24 cellular contexts compared by ENCODE assay signal in genomic region chr6:3439961-3440360, GRCh38. TPM values are rescaled to one million over a fixed set of nuclear protein-coding genes. Genes with fewer than 3 reads are reported as not detected.
DNase-seq lines count a peak whose midpoint lies in the region; ATAC-seq and TF ChIP-seq lines count a peak whose summit lies in the region.
"Had no signal": no experiment of that assay in that cellular context is flagged by ENCODE, and none has a peak within 500 bp of the region (broad histone marks: within the 10 kb centered on the region; RNA-seq: fewer than 3 reads in every experiment).

No MANE protein-coding gene starts in this region.

- no peak overlapping the region for H3K4me3 ChIP-seq in trophoblast cell (ENCODE audit: low read depth, low read length)
- H3K4me3 ChIP-seq: PC-9, SJCRH30 had no signal

- no peak overlapping the region for H3K4me2 ChIP-seq in trophoblast cell (ENCODE audit: low read length)
- H3K4me2 ChIP-seq: PC-9 had no signal

- no peak overlapping the region for H3K4me3 Mint-ChIP-seq in WTC11
- no peak overlapping the region for H3K4me3 Mint-ChIP-seq in stimulated activated effector memory CD8-positive, alpha-beta T cell treated with anti-CD3 and anti-CD28 coated beads, Interleukin-12 subunit alpha, Interleukin-12 subunit beta, amount 100 ng/mL, for 72 hours

- no peak overlapping the region for H3K4ac ChIP-seq in trophoblast cell (ENCODE audit: low read depth, low read length)

- H3K36me3 ChIP-seq in trophoblast cell (ENCODE audit: control insufficient read depth in 1 of 2, insufficient read depth in 2 of 2, low read length in 2 of 2) = peaks cover 2% of the 10 kb centered on the region in 2 experiments
- H3K36me3 ChIP-seq: SJCRH30 had no signal

- H3K9ac ChIP-seq in trophoblast cell (ENCODE audit: low read length) = no peak overlapping the region

- H4K12ac ChIP-seq in trophoblast cell (ENCODE audit: low read depth, low read length) = no peak overlapping the region

- WGBS in trophoblast cell (ENCODE audit: extremely low coverage, insufficient coverage, insufficient read length) = no CpG with 5 or more reads among the region's 4 CpGs

- peak overlapping the region; percentile 57 for H3K27ac ChIP-seq in trophoblast cell (ENCODE audit: low read depth, low read length)
- H3K27ac ChIP-seq: PC-9, SJCRH30 had no signal

- no peak overlapping the region for H4K8ac ChIP-seq in trophoblast cell (ENCODE audit: low read depth, low read length)

- DNase-seq in ELF-1 (ENCODE audit: low read depth, low spot score) (peak; percentile 74), WTC11 (ENCODE audit: low spot score) (no peak), islet precursor cell (peak; percentile 75), trophoblast cell (peak in 1 of 2 donors; percentile 53)
- no peak for DNase-seq in stimulated activated effector memory CD8-positive, alpha-beta T cell treated with anti-CD3 and anti-CD28 coated beads, Interleukin-12 subunit alpha, Interleukin-12 subunit beta, amount 100 ng/mL, for 72 hours (ENCODE audit: low spot score in 2 of 2)
- DNase-seq: C1 segment of cervical spinal cord; CD4-positive, alpha-beta memory T cell; COR-L47; DMS79; EL; KBM-7; NCI-H1092; NCI-H1417 treated with DMSO at 0.1 percent for 48 hours; NCI-H1694 treated with DMSO at 0.1 percent for 48 hours; NCI-H2081; NCI-H2227 treated with DMSO at 0.1 percent for 48 hours; NCI-H526 treated with DMSO at 0.1 percent for 48 hours; PC-9; SJCRH30 had no signal

- H2BK12ac ChIP-seq in trophoblast cell (ENCODE audit: low read length) = peak overlapping the region; percentile 55

- peaks cover 39% of the 10 kb centered on the region for H3K36me3 Mint-ChIP-seq in WTC11
- no peaks in the 10 kb centered on the region for H3K36me3 Mint-ChIP-seq in stimulated activated effector memory CD8-positive, alpha-beta T cell treated with anti-CD3 and anti-CD28 coated beads, Interleukin-12 subunit alpha, Interleukin-12 subunit beta, amount 100 ng/mL, for 72 hours

- peaks cover 13% of the 10 kb centered on the region for H3K9me3 Mint-ChIP-seq in WTC11
- H3K9me3 Mint-ChIP-seq in stimulated activated effector memory CD8-positive, alpha-beta T cell treated with anti-CD3 and anti-CD28 coated beads, Interleukin-12 subunit alpha, Interleukin-12 subunit beta, amount 100 ng/mL, for 72 hours = no peaks in the 10 kb centered on the region
- H3K9me3 Mint-ChIP-seq: CD4-positive, alpha-beta memory T cell had no signal

- no peaks in the 10 kb centered on the region for H3K27me3 Mint-ChIP-seq in WTC11 (ENCODE audit: low read depth)
- H3K27me3 Mint-ChIP-seq: CD4-positive, alpha-beta memory T cell had no signal

- H3K18ac ChIP-seq in trophoblast cell (ENCODE audit: low read length) = peak overlapping the region; percentile 35

- H2BK5ac ChIP-seq in trophoblast cell (ENCODE audit: low read depth, low read length, poor library complexity) = no peak overlapping the region

- peaks cover 24% of the 10 kb centered on the region for H3K79me2 ChIP-seq in trophoblast cell (ENCODE audit: control insufficient read depth, insufficient read depth, low read length, poor library complexity)

- no peak overlapping the region for H3K23ac ChIP-seq in trophoblast cell (ENCODE audit: low read length)

- no peaks in the 10 kb centered on the region for H3K9me3 ChIP-seq in trophoblast cell (ENCODE audit: insufficient read depth, low read depth, low read length)
- H3K9me3 ChIP-seq: SJCRH30 had no signal

- H3K14ac ChIP-seq in trophoblast cell (ENCODE audit: low read length) = peak overlapping the region; percentile 28

- H3K27ac Mint-ChIP-seq in WTC11 = peak overlapping the region; percentile 60; the same call in 1 of the 2 replicates
- no peak overlapping the region for H3K27ac Mint-ChIP-seq in stimulated activated effector memory CD8-positive, alpha-beta T cell treated with anti-CD3 and anti-CD28 coated beads, Interleukin-12 subunit alpha, Interleukin-12 subunit beta, amount 100 ng/mL, for 72 hours

- CTCF ChIA-PET in WTC11 (lab: Charles Lee) = interaction anchor here (0.6 kb wide), 1 partner anchor 29 kb away, joined by 3 read pairs; no protein-coding TSS in a partner anchor

- no peak overlapping the region for H4K91ac ChIP-seq in trophoblast cell (ENCODE audit: low read depth, low read length)

- no peak for ATAC-seq in WTC11
- no peak for ATAC-seq in stimulated activated effector memory CD8-positive, alpha-beta T cell treated with anti-CD3 and anti-CD28 coated beads, Interleukin-12 subunit alpha, Interleukin-12 subunit beta, amount 100 ng/mL, for 72 hours
- ATAC-seq in HG02763 (IDR thresholded peaks at IDR 0.05; ENCODE audit: unreplicated experiment) = no peak
- ATAC-seq in GM19351 (IDR thresholded peaks at IDR 0.05; ENCODE audit: unreplicated experiment) = no peak
- ATAC-seq: HCT116, Right ventricle myocardium inferior, SK-N-SH treated with all-trans-retinoic acid at 6 μM for 48 hours had no signal

- H3K4me1 ChIP-seq in trophoblast cell (ENCODE audit: control insufficient read depth in 1 of 2, insufficient read depth in 2 of 2, low read length in 2 of 2) = peaks cover 35 to 39% of the 10 kb centered on the region in 2 experiments

- H3K27me3 ChIP-seq in trophoblast cell (ENCODE audit: insufficient read depth, low read length) = no peaks in the 10 kb centered on the region
- H3K27me3 ChIP-seq: SJCRH30 had no signal

- POLR2A ChIA-PET in WTC11 (lab: Charles Lee) = no interaction called here

- peaks cover 17% of the 10 kb centered on the region for H3K79me1 ChIP-seq in trophoblast cell (ENCODE audit: low read length)

- peaks cover 62% of the 10 kb centered on the region for H3K4me1 Mint-ChIP-seq in WTC11
- H3K4me1 Mint-ChIP-seq in stimulated activated effector memory CD8-positive, alpha-beta T cell treated with anti-CD3 and anti-CD28 coated beads, Interleukin-12 subunit alpha, Interleukin-12 subunit beta, amount 100 ng/mL, for 72 hours = no peaks in the 10 kb centered on the region

- H2AK5ac ChIP-seq in trophoblast cell (ENCODE audit: low read length) = no peak overlapping the region

- H2AFZ ChIP-seq in trophoblast cell (ENCODE audit: insufficient read depth, low read length, poor library complexity) = no peak overlapping the region
- H2AFZ ChIP-seq: PC-9 had no signal

- TF ChIP-seq CTCF in WTC11 (IDR thresholded peaks at IDR 0.05) = no peak

- peak overlapping the region; percentile 28 for H2BK120ac ChIP-seq in trophoblast cell (ENCODE audit: insufficient read depth, low read length, poor library complexity)

TF ChIP-seq in WTC11, 78 proteins besides CTCF, POLR2A, EP300 and RAD21 (continues in another document):
- no peak for TF ChIP-seq SMAD4 (CRISPR knock-in tag; IDR thresholded peaks at IDR 0.05)
- no peak for TF ChIP-seq ELF4 (CRISPR knock-in tag; IDR thresholded peaks at IDR 0.05; ENCODE audit: low read depth)
- no peak for TF ChIP-seq NFYB (CRISPR knock-in tag; conservative IDR thresholded peaks at IDR 0.05; ENCODE audit: low read depth)
- TF ChIP-seq ZNF396 (CRISPR knock-in tag; IDR thresholded peaks at IDR 0.05; ENCODE audit: borderline replicate concordance) = no peak
- TF ChIP-seq, protein P1, sequence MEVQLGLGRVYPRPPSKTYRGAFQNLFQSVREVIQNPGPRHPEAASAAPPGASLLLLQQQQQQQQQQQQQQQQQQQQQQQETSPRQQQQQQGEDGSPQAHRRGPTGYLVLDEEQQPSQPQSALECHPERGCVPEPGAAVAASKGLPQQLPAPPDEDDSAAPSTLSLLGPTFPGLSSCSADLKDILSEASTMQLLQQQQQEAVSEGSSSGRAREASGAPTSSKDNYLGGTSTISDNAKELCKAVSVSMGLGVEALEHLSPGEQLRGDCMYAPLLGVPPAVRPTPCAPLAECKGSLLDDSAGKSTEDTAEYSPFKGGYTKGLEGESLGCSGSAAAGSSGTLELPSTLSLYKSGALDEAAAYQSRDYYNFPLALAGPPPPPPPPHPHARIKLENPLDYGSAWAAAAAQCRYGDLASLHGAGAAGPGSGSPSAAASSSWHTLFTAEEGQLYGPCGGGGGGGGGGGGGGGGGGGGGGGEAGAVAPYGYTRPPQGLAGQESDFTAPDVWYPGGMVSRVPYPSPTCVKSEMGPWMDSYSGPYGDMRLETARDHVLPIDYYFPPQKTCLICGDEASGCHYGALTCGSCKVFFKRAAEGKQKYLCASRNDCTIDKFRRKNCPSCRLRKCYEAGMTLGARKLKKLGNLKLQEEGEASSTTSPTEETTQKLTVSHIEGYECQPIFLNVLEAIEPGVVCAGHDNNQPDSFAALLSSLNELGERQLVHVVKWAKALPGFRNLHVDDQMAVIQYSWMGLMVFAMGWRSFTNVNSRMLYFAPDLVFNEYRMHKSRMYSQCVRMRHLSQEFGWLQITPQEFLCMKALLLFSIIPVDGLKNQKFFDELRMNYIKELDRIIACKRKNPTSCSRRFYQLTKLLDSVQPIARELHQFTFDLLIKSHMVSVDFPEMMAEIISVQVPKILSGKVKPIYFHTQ (CRISPR knock-in tag; IDR thresholded peaks at IDR 0.05) = no peak
- no peak for TF ChIP-seq ZNF232 (CRISPR knock-in tag; IDR thresholded peaks at IDR 0.05)
- no peak for TF ChIP-seq TCF7 (CRISPR knock-in tag; IDR thresholded peaks at IDR 0.05; ENCODE audit: low read depth)
- TF ChIP-seq ATF3 (CRISPR knock-in tag; conservative IDR thresholded peaks at IDR 0.05) = no peak
- no peak for TF ChIP-seq ATF1 (CRISPR knock-in tag; IDR thresholded peaks at IDR 0.05)
- TF ChIP-seq MLX (CRISPR knock-in tag; IDR thresholded peaks at IDR 0.05) = no peak
- no peak for TF ChIP-seq GABPB1 (CRISPR knock-in tag; IDR thresholded peaks at IDR 0.05)
- TF ChIP-seq EMX1 (CRISPR knock-in tag; IDR thresholded peaks at IDR 0.05) = no peak

RNA-seq across cellular contexts. Expression of gene SLC22A23, which starts 16.9 kb away (rescaled TPM):
- total RNA-seq in WTC11 (2021) = 33.6 to 38.2 TPM (median 33.8 TPM) in 3 replicates
- polyA plus RNA-seq in trophoblast cell (2013) = 29.8 and 31.6 TPM in 2 replicates

Comparison
In these comparisons a context has a peak if more than half of its experiments do, and no peak if none do; other contexts are left out.
1. DNase-seq: peak in ELF-1 (single experiment) and islet precursor cell (single experiment); none in WTC11 (single experiment) and stimulated activated effector memory CD8-positive, alpha-beta T cell treated with anti-CD3 and anti-CD28 coated beads, Interleukin-12 subunit alpha, Interleukin-12 subunit beta, amount 100 ng/mL, for 72 hours (0 of 2).